8 cellular contexts compared by ENCODE assay signal in genomic region chr17:59892849-59893616, GRCh38. TPM values are rescaled to one million over a fixed set of nuclear protein-coding genes. Genes with fewer than 3 reads are reported as not detected.
A peak's percentile ranks its signal among the peaks of the same experiment; 100 is the strongest.
DNase-seq lines count a peak whose midpoint lies in the region; TF ChIP-seq lines count a peak whose summit lies in the region.

TSS of gene RPS6KB1 (plus strand) at chr17:59893121. CDS start at chr17:59893185, 64 bp downstream.
A gene with protein sequence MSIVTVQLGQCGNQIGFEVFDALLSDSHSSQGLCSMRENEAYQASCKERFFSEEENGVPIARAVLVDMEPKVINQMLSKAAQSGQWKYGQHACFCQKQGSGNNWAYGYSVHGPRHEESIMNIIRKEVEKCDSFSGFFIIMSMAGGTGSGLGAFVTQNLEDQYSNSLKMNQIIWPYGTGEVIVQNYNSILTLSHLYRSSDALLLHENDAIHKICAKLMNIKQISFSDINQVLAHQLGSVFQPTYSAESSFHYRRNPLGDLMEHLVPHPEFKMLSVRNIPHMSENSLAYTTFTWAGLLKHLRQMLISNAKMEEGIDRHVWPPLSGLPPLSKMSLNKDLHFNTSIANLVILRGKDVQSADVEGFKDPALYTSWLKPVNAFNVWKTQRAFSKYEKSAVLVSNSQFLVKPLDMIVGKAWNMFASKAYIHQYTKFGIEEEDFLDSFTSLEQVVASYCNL (minus strand): TSS chr17:59892943. CDS start chr17:59891002, 1,941 bp downstream.

- H3K4me1 Mint-ChIP-seq in nephron, result peaks cover 34% of the 10 kb centered on the region
- H3K4me1 Mint-ChIP-seq in stimulated activated naive CD8-positive, alpha-beta T cell treated with anti-CD3 and anti-CD28 coated beads, Interleukin-15, Interleukin-2, amounts not matched to agents 100 ng/mL and 50 ng/mL, for 24 hours (ENCODE audit: low read depth), result peaks cover 65% of the 10 kb centered on the region

- peak; percentile 98 for DNase-seq in ELF-1 (ENCODE audit: low read depth, low spot score)
- peak; percentile 96 for DNase-seq in H7
- peak; percentile 97 for DNase-seq in MG63
- DNase-seq in SHP77 treated with DMSO at 0.1 percent for 48 hours (lab: John Stamatoyannopoulos, UW), result peak; percentile 97
- peak; percentile 78 for DNase-seq in activated gamma-delta T cell (lab: John Stamatoyannopoulos, UW)
- DNase-seq in fibroblast of the aortic adventitia (ENCODE audit: low read depth), result peak; percentile 100

- TF ChIP-seq CTCF in fibroblast of the aortic adventitia (IDR thresholded peaks at IDR 0.05; ENCODE audit: insufficient read depth, low read length) (no peak), nephron (IDR thresholded peaks at IDR 0.05; ENCODE audit: unreplicated experiment in 3 of 3) (no peak)

- H3K27me3 ChIP-seq in H7 (ENCODE audit: control insufficient read depth, insufficient read depth, low read length) (no peaks in the 10 kb centered on the region), MG63 (no peaks in the 10 kb centered on the region)

- no peaks in the 10 kb centered on the region for H3K9me3 ChIP-seq in MG63

- peak within 1 kb of the TSS; percentile 98 to 100 (median 100) for H3K4me3 Mint-ChIP-seq in nephron
- peak within 1 kb of the TSS; percentile 96 for H3K4me3 Mint-ChIP-seq in stimulated activated naive CD8-positive, alpha-beta T cell treated with anti-CD3 and anti-CD28 coated beads, Interleukin-15, Interleukin-2, amounts not matched to agents 100 ng/mL and 50 ng/mL, for 24 hours

- H3K27me3 Mint-ChIP-seq in nephron (ENCODE audit: low read depth), result no peaks in the 10 kb centered on the region
- H3K27me3 Mint-ChIP-seq in stimulated activated naive CD8-positive, alpha-beta T cell treated with anti-CD3 and anti-CD28 coated beads, Interleukin-15, Interleukin-2, amounts not matched to agents 100 ng/mL and 50 ng/mL, for 24 hours, result no peaks in the 10 kb centered on the region

- H3K4me3 ChIP-seq in H7 (ENCODE audit: insufficient read depth, low read depth, low read length) (peak within 1 kb of the TSS; percentile 84), MG63 (peak within 1 kb of the TSS; percentile 95), fibroblast of the aortic adventitia (ENCODE audit: low read depth, low read length) (peak within 1 kb of the TSS; percentile 91)

- no peaks in the 10 kb centered on the region for H3K9me3 Mint-ChIP-seq in nephron
- H3K9me3 Mint-ChIP-seq in stimulated activated naive CD8-positive, alpha-beta T cell treated with anti-CD3 and anti-CD28 coated beads, Interleukin-15, Interleukin-2, amounts not matched to agents 100 ng/mL and 50 ng/mL, for 24 hours, result no peaks in the 10 kb centered on the region

- H3K36me3 ChIP-seq in H7 (replicated peaks; ENCODE audit: control insufficient read depth, insufficient read depth, low read length) (peaks cover 2% of the 10 kb centered on the region; the same call in 1 of the 2 replicates), MG63 (peaks cover 29% of the 10 kb centered on the region)

- H3K27ac Mint-ChIP-seq in nephron, result peak within 1 kb of the TSS; percentile 94 to 99 (median 94)
- peak within 1 kb of the TSS; percentile 99 for H3K27ac Mint-ChIP-seq in stimulated activated naive CD8-positive, alpha-beta T cell treated with anti-CD3 and anti-CD28 coated beads, Interleukin-15, Interleukin-2, amounts not matched to agents 100 ng/mL and 50 ng/mL, for 24 hours

- H3K36me3 Mint-ChIP-seq in nephron (ENCODE audit: low read depth), result peaks cover 13% of the 10 kb centered on the region
- H3K36me3 Mint-ChIP-seq in stimulated activated naive CD8-positive, alpha-beta T cell treated with anti-CD3 and anti-CD28 coated beads, Interleukin-15, Interleukin-2, amounts not matched to agents 100 ng/mL and 50 ng/mL, for 24 hours (ENCODE audit: low read depth), result peaks cover 11% of the 10 kb centered on the region

RNA-seq across cellular contexts. Expression of gene RPS6KB1, which starts in this region (rescaled TPM):
- 14.0 and 17.8 TPM in 2 replicates for total RNA-seq in H7 (2014; rRNA removed; shearing (Covaris generic))
- 10.0 and 10.7 TPM in 2 replicates for total RNA-seq in MG63 (2014; rRNA removed; shearing (Covaris generic); ENCODE audit: low replicate concordance)
- 23.2 and 23.9 TPM in 2 replicates for total RNA-seq in fibroblast of the aortic adventitia (ENCODE audit: low replicate concordance)

RNA-seq across cellular contexts. Expression of the second gene that starts in this region (rescaled TPM):
- total RNA-seq in H7 (2014; rRNA removed; shearing (Covaris generic)), result 10.2 and 10.6 TPM in 2 replicates
- 12.9 and 13.6 TPM in 2 replicates for total RNA-seq in MG63 (2014; rRNA removed; shearing (Covaris generic); ENCODE audit: low replicate concordance)
- total RNA-seq in fibroblast of the aortic adventitia (ENCODE audit: low replicate concordance), result 4.0 and 6.9 TPM in 2 replicates

Comparison
In these comparisons a context has a peak if more than half of its experiments do, and no peak if none do; other contexts are left out.
1. Peak in every context shown above with its lines: DNase-seq and H3K4me3 ChIP-seq.